16 cellular contexts compared by ENCODE assay signal in genomic region chr10:5040781-5041470, GRCh38. TPM values are rescaled to one million over a fixed set of nuclear protein-coding genes. Genes with fewer than 3 reads are reported as not detected.
DNase-seq lines count a peak whose midpoint lies in the region; ATAC-seq, FAIRE-seq and TF ChIP-seq lines count a peak whose summit lies in the region.
"Had no signal": no experiment of that assay in that cellular context is flagged by ENCODE, and none has a peak within 500 bp of the region (broad histone marks: within the 10 kb centered on the region; RNA-seq: fewer than 3 reads in every experiment).

No MANE protein-coding gene starts in this region.

- no peak for TF ChIP-seq CTCF in gastrocnemius medialis (IDR thresholded peaks at IDR 0.05 in 4 of 5, conservative IDR thresholded peaks at IDR 0.05 in 1 of 5)

- no peak for FAIRE-seq in small intestine (lab: Jason Lieb, UNC)
- no peak for FAIRE-seq in HTR-8/SVneo (lab: Jason Lieb, UNC)
- FAIRE-seq: G401.6 had no signal

- H3K9ac ChIP-seq in SK-N-MC (ENCODE audit: insufficient read length) = no peak overlapping the region

- no peak overlapping the region for H3K27ac ChIP-seq in SK-N-MC
- H3K27ac ChIP-seq in gastrocnemius medialis = peak overlapping the region in 1 of 4 donors; percentile 39
- no peak overlapping the region for H3K27ac ChIP-seq in effector memory CD4-positive, alpha-beta T cell (ENCODE audit: insufficient read depth, low read length, poor library complexity, severe bottlenecking)
- H3K27ac ChIP-seq in small intestine (ENCODE audit: low read depth in 1 of 2, low read length in 1 of 2) = no peak overlapping the region
- H3K27ac ChIP-seq: epithelial cell of prostate had no signal

- in situ Hi-C loops in gastrocnemius medialis (cut with MboI; ENCODE audit: low sequenced_read_pairs in 4 of 4) = no loop called here

- H3K36me3 ChIP-seq in SK-N-MC (ENCODE audit: insufficient read depth, low read length) (no peaks in the 10 kb centered on the region), gastrocnemius medialis (no peaks in the 10 kb centered on the region), small intestine (ENCODE audit: control insufficient read depth in 2 of 2, insufficient read depth in 2 of 2, low read length in 2 of 2) (no peaks in the 10 kb centered on the region)
- H3K36me3 ChIP-seq in effector memory CD4-positive, alpha-beta T cell (ENCODE audit: control insufficient read depth, insufficient read depth, low read length) = no peaks in the 10 kb centered on the region

- peak; percentile 41 for DNase-seq in ELR (ENCODE audit: low read depth)
- peak; percentile 8 for DNase-seq in SK-N-MC (ENCODE audit: low read depth, low spot score)
- peak; percentile 39 for DNase-seq in glomerular visceral epithelial cell (ENCODE audit: extremely low spot score)
- DNase-seq in gastrocnemius medialis = no peak
- DNase-seq in effector memory CD4-positive, alpha-beta T cell = no peak
- DNase-seq in small intestine = no peak
- DNase-seq in HTR-8/SVneo (ENCODE audit: insufficient read length, low spot score) = no peak
- DNase-seq: activated CD4-positive, alpha-beta T cell treated with anti-CD3 and anti-CD28 coated beads, Interleukin-2, amount 50 U/mL, for 4 hours; stimulated activated CD4-positive, alpha-beta T cell treated with anti-CD3 and anti-CD28 coated beads, Interleukin-4, amount 100 ng/mL, for 1 hour; T-helper 2 cell had no signal

- TF ChIP-seq POLR2A in gastrocnemius medialis (IDR thresholded peaks at IDR 0.05) = no peak

- WGBS in small intestine, 3 donors = 68 to 73% (median 72%) methylated on average over 8 of the region's 8 CpGs

- intact Hi-C loops in gastrocnemius medialis (cut with DNase I; ENCODE audit: low total_unique reads) = no loop called here

- ATAC-seq in gastrocnemius medialis (no peak), GM18870 (IDR thresholded peaks at IDR 0.05; ENCODE audit: unreplicated experiment) (no peak)
- ATAC-seq: HCT116; stimulated activated memory B cell treated with anti-CD40 and anti-IgM and Interleukin-4, amounts not matched to agents 10 μg/mL and 1 μg/mL and 100 μg/mL, for 72 hours had no signal

- H3K4me3 ChIP-seq in SK-N-MC (peak overlapping the region; percentile 23), gastrocnemius medialis (peak overlapping the region in 3 of 4 donors; percentile 16 to 46 (median 25)), small intestine (ENCODE audit: low read depth in 1 of 2, low read length in 2 of 2) (no peak overlapping the region)
- H3K4me3 ChIP-seq in effector memory CD4-positive, alpha-beta T cell (ENCODE audit: insufficient read depth, low read depth, low read length, poor library complexity, severe bottlenecking) = no peak overlapping the region

- no peaks in the 10 kb centered on the region for H3K27me3 ChIP-seq in gastrocnemius medialis
- H3K27me3 ChIP-seq in effector memory CD4-positive, alpha-beta T cell (replicated peaks; ENCODE audit: control insufficient read depth, insufficient read depth, low read length, poor library complexity, severe bottlenecking) = no peaks in the 10 kb centered on the region
- H3K27me3 ChIP-seq in small intestine (ENCODE audit: control insufficient read depth in 2 of 2, insufficient read depth in 2 of 2, low read length in 2 of 2) = no peaks in the 10 kb centered on the region

- no peaks in the 10 kb centered on the region for H3K9me3 ChIP-seq in SK-N-MC (ENCODE audit: low read depth, low read length)
- H3K9me3 ChIP-seq in gastrocnemius medialis = no peaks in the 10 kb centered on the region
- no peaks in the 10 kb centered on the region for H3K9me3 ChIP-seq in effector memory CD4-positive, alpha-beta T cell (ENCODE audit: control insufficient read depth, low read length)
- H3K9me3 ChIP-seq in small intestine (ENCODE audit: control insufficient read depth, low read depth) = no peaks in the 10 kb centered on the region

- H3K4me1 ChIP-seq in gastrocnemius medialis (peaks cover 0 to 19% of the 10 kb centered on the region in 2 donors), small intestine (ENCODE audit: control insufficient read depth in 2 of 2, insufficient read depth in 1 of 2, low read depth in 1 of 2, low read length in 1 of 2) (peaks cover 0 to 3% of the 10 kb centered on the region in 2 donors)
- no peaks in the 10 kb centered on the region for H3K4me1 ChIP-seq in effector memory CD4-positive, alpha-beta T cell (ENCODE audit: control insufficient read depth, insufficient read depth, low read length, poor library complexity, severe bottlenecking)

RNA-seq across cellular contexts. Expression of gene AKR1C2, which starts 37.3 kb away (rescaled TPM):
- total RNA-seq in gastrocnemius medialis = 100 to 1,000 TPM; 325 to 380 (median 345) TPM
- polyA plus RNA-seq in small intestine = 10 to 100 TPM in 2 of 3 donors, 1 to 10 TPM in 1; 9.7 to 97.3 (median 45.8) TPM
- polyA plus RNA-seq: CD14-positive monocyte had no signal

RNA-seq across cellular contexts. Expression of gene AKR1C3, which starts 53.3 kb away (rescaled TPM):
- total RNA-seq in gastrocnemius medialis = 100 to 1,000 TPM in 3 of 4 donors, 10 to 100 TPM in 1; 48.3 to 293 (median 197) TPM
- 100 to 1,000 TPM; 435 to 869 (median 463) TPM for polyA plus RNA-seq in small intestine

Comparison
In these comparisons a context has a peak if more than half of its experiments do, and no peak if none do; other contexts are left out.
1. DNase-seq: peak in ELR (single experiment), SK-N-MC (single experiment) and glomerular visceral epithelial cell (single experiment); none in gastrocnemius medialis (0 of 2), effector memory CD4-positive, alpha-beta T cell (0 of 3), small intestine (single experiment) and HTR-8/SVneo (single experiment).
2. H3K4me3 ChIP-seq: peak in SK-N-MC (single experiment) and gastrocnemius medialis (3 of 4); none in effector memory CD4-positive, alpha-beta T cell (single experiment) and small intestine (0 of 2).